ENCODE assay signal across 38 cellular contexts in genomic region chr4:105536601-105537000, GRCh38. TPM values are rescaled to one million over a fixed set of nuclear protein-coding genes. Genes with fewer than 3 reads are reported as not detected.
"Had no signal": no experiment of that assay in that cellular context is flagged by ENCODE, and none has a peak within 500 bp of the region (broad histone marks: within the 10 kb centered on the region; RNA-seq: fewer than 3 reads in every experiment).

No MANE protein-coding gene starts in this region.

- H3K27ac Mint-ChIP-seq: activated B cell treated with CpG ODN at 0.5 μM for 24 hours; activated CD4-positive, alpha-beta memory T cell treated with anti-CD3 and anti-CD28 coated beads for 36 hours; activated CD4-positive, alpha-beta T cell treated with anti-CD3 and anti-CD28 coated beads, Interleukin-2, amount 10 ng/mL, durations not matched to agents 24 days and 14 days; activated CD8-positive, alpha-beta T cell treated with anti-CD3 and anti-CD28 coated beads for 36 hours; activated naive CD4-positive, alpha-beta T cell treated with anti-CD3 and anti-CD28 coated beads for 36 hours; activated naive CD4-positive, alpha-beta T cell treated with anti-CD3 and anti-CD28 coated beads, Interleukin-2, amount 50 U/mL, for 72 hours; activated naive CD8-positive, alpha-beta T cell treated with anti-CD3 and anti-CD28 coated beads for 36 hours; activated T-cell treated with anti-CD3 and anti-CD28 coated beads, Interleukin-2, amount 50 U/mL, for 72 hours; activated T-helper 1 cell treated with anti-CD3 and anti-CD28 coated beads, Interleukin-12 subunit alpha, Interleukin-12 subunit beta, Interleukin-2, Interleukin-4 antibody, amounts not matched to agents 30 ng/mL and 10 ng/mL and 1 ng/mL, durations not matched to agents 14 hours and 24 hours and 36 hours; activated T-helper 17 cell treated with anti-CD3 and anti-CD28 coated beads, Interleukin-2, amount 50 U/mL, for 72 hours; T-helper 1 cell treated with Interleukin-12 subunit alpha and Interleukin-12 subunit beta and Interleukin-4 antibody, amounts not matched to agents 30 μg/mL and 1 μg/mL, for 36 hours; T-helper 2 cell treated with Interferon-gamma antibody and Interleukin-4, amounts not matched to agents 5 μg/mL and 100 μg/mL, for 36 hours had no signal

- H3K4me3 ChIP-seq: adrenal gland, body of pancreas, breast epithelium had no signal

- H3K9me3 Mint-ChIP-seq: activated CD4-positive, alpha-beta memory T cell treated with anti-CD3 and anti-CD28 coated beads for 36 hours; activated CD4-positive, alpha-beta T cell treated with anti-CD3 and anti-CD28 coated beads, Interleukin-2, amount 10 ng/mL, durations not matched to agents 24 days and 14 days; activated CD8-positive, alpha-beta T cell treated with anti-CD3 and anti-CD28 coated beads for 36 hours; activated naive CD4-positive, alpha-beta T cell treated with anti-CD3 and anti-CD28 coated beads for 36 hours; activated naive CD4-positive, alpha-beta T cell treated with anti-CD3 and anti-CD28 coated beads, Interleukin-2, amount 50 U/mL, for 72 hours; activated naive CD8-positive, alpha-beta T cell treated with anti-CD3 and anti-CD28 coated beads for 36 hours; activated T-cell treated with anti-CD3 and anti-CD28 coated beads, Interleukin-2, amount 50 U/mL, for 4 hours; activated T-cell treated with anti-CD3 and anti-CD28 coated beads, Interleukin-2, amount 50 U/mL, for 72 hours; activated T-helper 1 cell treated with anti-CD3 and anti-CD28 coated beads, Interleukin-12 subunit alpha, Interleukin-12 subunit beta, Interleukin-2, Interleukin-4 antibody, amounts not matched to agents 30 ng/mL and 10 ng/mL and 1 ng/mL, durations not matched to agents 14 hours and 24 hours and 36 hours; activated T-helper 17 cell treated with anti-CD3 and anti-CD28 coated beads, Interleukin-2, amount 50 U/mL, for 72 hours; T-helper 1 cell treated with Interleukin-12 subunit alpha and Interleukin-12 subunit beta and Interleukin-4 antibody, amounts not matched to agents 30 μg/mL and 1 μg/mL, for 36 hours; T-helper 2 cell treated with Interferon-gamma antibody and Interleukin-4, amounts not matched to agents 5 μg/mL and 100 μg/mL, for 36 hours had no signal

- H3K4me3 Mint-ChIP-seq: activated B cell treated with CpG ODN at 0.5 μM for 24 hours; activated CD4-positive, alpha-beta memory T cell treated with anti-CD3 and anti-CD28 coated beads for 36 hours; activated CD4-positive, alpha-beta T cell treated with anti-CD3 and anti-CD28 coated beads, Interleukin-2, amount 10 ng/mL, durations not matched to agents 24 days and 14 days; activated CD8-positive, alpha-beta T cell treated with anti-CD3 and anti-CD28 coated beads for 36 hours; activated naive CD4-positive, alpha-beta T cell treated with anti-CD3 and anti-CD28 coated beads for 36 hours; activated naive CD8-positive, alpha-beta T cell treated with anti-CD3 and anti-CD28 coated beads for 36 hours; activated T-cell treated with anti-CD3 and anti-CD28 coated beads, Interleukin-2, amount 50 U/mL, for 4 hours; activated T-cell treated with anti-CD3 and anti-CD28 coated beads, Interleukin-2, amount 50 U/mL, for 72 hours; activated T-helper 1 cell treated with anti-CD3 and anti-CD28 coated beads, Interleukin-12 subunit alpha, Interleukin-12 subunit beta, Interleukin-2, Interleukin-4 antibody, amounts not matched to agents 30 ng/mL and 10 ng/mL and 1 ng/mL, durations not matched to agents 14 hours and 24 hours and 36 hours; activated T-helper 17 cell treated with anti-CD3 and anti-CD28 coated beads, Interleukin-2, amount 50 U/mL, for 72 hours; T-helper 1 cell treated with Interleukin-12 subunit alpha and Interleukin-12 subunit beta and Interleukin-4 antibody, amounts not matched to agents 30 μg/mL and 1 μg/mL, for 36 hours; T-helper 2 cell treated with Interferon-gamma antibody and Interleukin-4, amounts not matched to agents 5 μg/mL and 100 μg/mL, for 36 hours had no signal

- ATAC-seq: activated CD8-positive, alpha-beta T cell treated with anti-CD3 and anti-CD28 coated beads for 36 hours; activated naive CD4-positive, alpha-beta T cell treated with anti-CD3 and anti-CD28 coated beads, Interleukin-2, amount 50 U/mL, for 72 hours; activated T-cell treated with anti-CD3 and anti-CD28 coated beads, Interleukin-2, amount 50 U/mL, for 4 hours; activated T-cell treated with anti-CD3 and anti-CD28 coated beads, Interleukin-2, amount 50 U/mL, for 72 hours; activated T-helper 17 cell treated with anti-CD3 and anti-CD28 coated beads, Interleukin-2, amount 50 U/mL, for 72 hours; body of pancreas had no signal

- H3K36me3 Mint-ChIP-seq: activated CD4-positive, alpha-beta memory T cell treated with anti-CD3 and anti-CD28 coated beads for 36 hours; activated naive CD4-positive, alpha-beta T cell treated with anti-CD3 and anti-CD28 coated beads, Interleukin-2, amount 50 U/mL, for 72 hours; activated naive CD8-positive, alpha-beta T cell treated with anti-CD3 and anti-CD28 coated beads for 36 hours had no signal

- H3K4me1 Mint-ChIP-seq: activated B cell treated with CpG ODN at 0.5 μM for 24 hours; activated T-helper 17 cell treated with anti-CD3 and anti-CD28 coated beads, Interleukin-2, amount 50 U/mL, for 72 hours had no signal

- DNase-seq: activated B cell treated with CpG ODN at 0.5 μM for 24 hours; activated CD4-positive, alpha-beta memory T cell treated with anti-CD3 and anti-CD28 coated beads for 36 hours; activated CD4-positive, alpha-beta T cell treated with anti-CD3 and anti-CD28 coated beads for 4 hours; activated CD4-positive, alpha-beta T cell treated with anti-CD3 and anti-CD28 coated beads, Interleukin-2, amount 10 ng/mL, durations not matched to agents 24 days and 14 days; activated CD4-positive, alpha-beta T cell treated with anti-CD3 and anti-CD28 coated beads, Interleukin-2, amount 50 U/mL, for 1 hour; activated CD4-positive, alpha-beta T cell treated with anti-CD3 and anti-CD28 coated beads, Interleukin-2, amount 50 U/mL, for 4 hours; activated CD4-positive, CD25-positive, alpha-beta regulatory T cell treated with anti-CD3 and anti-CD28 coated beads, Interleukin-2, amount 50 U/mL, for 72 hours; activated CD8-positive, alpha-beta memory T cell treated with anti-CD3 and anti-CD28 coated beads, Interleukin-2, amount 50 U/mL, for 4 hours; activated CD8-positive, alpha-beta T cell treated with anti-CD3 and anti-CD28 coated beads for 36 hours; activated effector memory CD4-positive, alpha-beta T cell treated with anti-CD3 and anti-CD28 coated beads, Interleukin-2, amount 50 U/mL, for 16 hours; activated gamma-delta T cell treated with Interleukin-2 at 50 U/mL for 16 hours; activated naive CD4-positive, alpha-beta T cell; activated naive CD4-positive, alpha-beta T cell treated with anti-CD3 and anti-CD28 coated beads for 36 hours; activated naive CD4-positive, alpha-beta T cell treated with anti-CD3 and anti-CD28 coated beads, Interleukin-2, amount 50 U/mL, for 16 hours; activated naive CD8-positive, alpha-beta T cell treated with anti-CD3 and anti-CD28 coated beads for 36 hours; activated T-cell treated with anti-CD3 and anti-CD28 coated beads for 4 hours; activated T-cell treated with anti-CD3 and anti-CD28 coated beads, Interleukin-2, amount 50 U/mL, for 1 hour; activated T-cell treated with anti-CD3 and anti-CD28 coated beads, Interleukin-2, amount 50 U/mL, for 4 hours; activated T-cell treated with anti-CD3 and anti-CD28 coated beads, Interleukin-2, amount 50 U/mL, for 72 hours; adrenal gland; amniotic stem cell; aorta; body of pancreas; brain microvascular endothelial cell; central memory CD4-positive, alpha-beta T cell; T-helper 1 cell; T-helper 2 cell; T-helper 9 cell had no signal

- H3K27ac ChIP-seq: adrenal gland, body of pancreas, brain microvascular endothelial cell, breast epithelium, VCaP had no signal

- H3K36me3 ChIP-seq: adrenal gland, brain microvascular endothelial cell, breast epithelium had no signal

- H3K9me3 ChIP-seq: adrenal gland, body of pancreas, breast epithelium had no signal

- H3K4me1 ChIP-seq: adrenal gland, breast epithelium had no signal

- H3K27me3 ChIP-seq: adrenal gland, body of pancreas, brain microvascular endothelial cell, breast epithelium had no signal

RNA-seq across cellular contexts. Expression of gene ARHGEF38, which starts 15.8 kb away (rescaled TPM):
- total RNA-seq: activated B cell treated with CpG ODN at 0.5 μM for 24 hours; activated CD4-positive, alpha-beta memory T cell treated with anti-CD3 and anti-CD28 coated beads for 36 hours; activated CD4-positive, alpha-beta T cell treated with anti-CD3 and anti-CD28 coated beads, Interleukin-2, amount 10 ng/mL, durations not matched to agents 24 days and 14 days; activated CD8-positive, alpha-beta memory T cell treated with anti-CD3 and anti-CD28 coated beads for 36 hours; activated CD8-positive, alpha-beta T cell treated with anti-CD3 and anti-CD28 coated beads for 36 hours; activated naive CD4-positive, alpha-beta T cell treated with anti-CD3 and anti-CD28 coated beads for 36 hours; activated naive CD4-positive, alpha-beta T cell treated with anti-CD3 and anti-CD28 coated beads, Interleukin-2, amount 50 U/mL, for 72 hours; activated naive CD8-positive, alpha-beta T cell treated with anti-CD3 and anti-CD28 coated beads for 36 hours; activated T-cell treated with anti-CD3 and anti-CD28 coated beads, Interleukin-2, amount 50 U/mL, for 4 hours; activated T-cell treated with anti-CD3 and anti-CD28 coated beads, Interleukin-2, amount 50 U/mL, for 72 hours; activated T-helper 1 cell treated with anti-CD3 and anti-CD28 coated beads, Interleukin-12 subunit alpha, Interleukin-12 subunit beta, Interleukin-2, Interleukin-4 antibody, amounts not matched to agents 30 ng/mL and 10 ng/mL and 1 ng/mL, durations not matched to agents 14 hours and 24 hours and 36 hours; activated T-helper 17 cell treated with anti-CD3 and anti-CD28 coated beads, Interleukin-2, amount 50 U/mL, for 72 hours; adrenal gland; aorta; astrocyte; cardiac septum had no signal
- polyA plus RNA-seq: adrenal gland had no signal
